In the genomic region with DNA sequence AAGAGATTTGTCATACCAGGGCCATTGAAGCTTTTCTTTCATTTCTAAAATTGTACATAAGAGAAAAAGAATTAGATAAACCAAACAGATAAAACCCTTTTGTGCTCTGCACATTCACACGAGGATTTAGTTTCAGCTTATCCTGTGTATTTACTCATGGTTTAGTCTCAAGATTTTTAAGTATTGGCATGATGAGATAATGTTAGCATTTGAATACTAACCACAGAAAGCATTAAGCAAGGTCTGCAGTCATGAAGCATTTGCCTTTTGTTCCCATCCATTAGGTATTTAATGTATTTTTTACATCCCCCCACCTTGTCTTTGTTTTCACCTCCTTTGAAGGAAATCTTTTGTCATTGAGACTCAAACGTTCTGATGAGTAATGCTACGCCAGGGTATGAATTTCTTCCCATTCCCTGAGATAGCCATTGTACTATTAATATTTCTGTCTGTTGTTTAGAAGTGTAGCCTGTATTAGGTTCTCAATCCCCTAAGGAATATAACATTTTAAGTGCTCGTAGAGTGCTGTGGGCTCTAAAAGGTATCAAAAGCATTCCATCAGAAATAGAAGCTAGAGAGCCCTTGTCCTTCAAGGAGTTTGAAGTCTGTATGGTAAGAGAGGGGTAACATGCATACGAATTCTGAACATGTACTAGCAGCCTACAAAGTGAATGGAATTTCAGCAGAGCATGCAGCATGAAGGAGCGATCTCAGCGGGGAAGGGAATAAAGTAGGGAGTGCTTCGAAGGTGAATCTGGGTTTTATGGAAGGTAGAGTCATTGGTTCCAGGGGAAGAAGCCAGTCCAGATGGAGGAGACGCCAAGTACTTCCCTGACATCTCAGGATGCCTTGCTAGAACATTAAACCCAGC, we compare ENCODE assay signal across 11 cellular contexts. TPM values are rescaled to one million over a fixed set of nuclear protein-coding genes. Genes with fewer than 3 reads are reported as not detected.
A peak's percentile ranks its signal among the peaks of the same experiment; 100 is the strongest.
DNase-seq lines count a peak whose midpoint lies in the region; ATAC-seq, FAIRE-seq and TF ChIP-seq lines count a peak whose summit lies in the region.
"Had no signal": no experiment of that assay in that cellular context is flagged by ENCODE, and none has a peak within 500 bp of the region (broad histone marks: within the 10 kb centered on the region; RNA-seq: fewer than 3 reads in every experiment).

No MANE protein-coding gene starts in this region.

- SMC1A ChIA-PET in GM12878 (lab: Charles Lee; ENCODE audit: uncharacterized antibody, unreplicated experiment): interaction anchor here (1.8 kb wide), 1 partner anchor 13 kb away, joined by 3 read pairs; no protein-coding TSS in a partner anchor

- DNase-seq in Daoy (ENCODE audit: low read depth) (peak; percentile 65), M059J (ENCODE audit: low read depth) (peak; percentile 88), GM12878 (ENCODE audit: low read depth, low spot score) (no peak), mesothelial cell of epicardium (ENCODE audit: low spot score in 2 of 2, unreplicated experiment in 2 of 2) (no peak), CD1c-positive myeloid dendritic cell (ENCODE audit: extremely low spot score) (no peak)
- no peak for DNase-seq in stimulated activated CD4-positive, alpha-beta T cell treated with anti-CD3 and anti-CD28 coated beads, Interleukin-12 subunit alpha, Interleukin-12 subunit beta, amount 100 ng/mL, for 4 hours
- DNase-seq: effector CD4-positive, alpha-beta T cell had no signal

- no peak for ATAC-seq in GM12878
- ATAC-seq in GM18517 (IDR thresholded peaks at IDR 0.05; ENCODE audit: unreplicated experiment): no peak
- no peak for ATAC-seq in HG03280 (IDR thresholded peaks at IDR 0.05; ENCODE audit: unreplicated experiment)

- H3K4me3 Mint-ChIP-seq in mesothelial cell of epicardium: no peak overlapping the region
- H3K4me3 Mint-ChIP-seq: IgD-negative memory B cell had no signal

- CTCF ChIA-PET in GM12878 (lab: Yijun Ruan, JAX): no interaction called here

- no peaks in the 10 kb centered on the region for H3K27me3 Mint-ChIP-seq in mesothelial cell of epicardium (ENCODE audit: low read depth)
- H3K27me3 Mint-ChIP-seq: IgD-negative memory B cell had no signal

- no peaks in the 10 kb centered on the region for H3K36me3 Mint-ChIP-seq in mesothelial cell of epicardium

- RAD21 ChIA-PET in GM12878 (lab: Charles Lee; ENCODE audit: unreplicated experiment): no interaction called here

- intact Hi-C loops in GM12878 (cut with micrococcal nuclease; ENCODE audit: unreplicated experiment): no loop called here

- BruUV-seq in GM12878 (replicated peaks; lab: Mats Ljungman, UMichigan): no TSS peak

- peaks cover 30% of the 10 kb centered on the region for H3K4me1 Mint-ChIP-seq in mesothelial cell of epicardium

- in situ Hi-C loops in GM12878 (cut with MboI): no loop called here

- peaks cover 9% of the 10 kb centered on the region for H3K9me3 Mint-ChIP-seq in mesothelial cell of epicardium

- H4K20me1 ChIP-seq in GM12878 (ENCODE audit: control insufficient read depth, insufficient read depth): no peaks in the 10 kb centered on the region

- no peak overlapping the region; the same call in 1 of the 2 replicates for H2AFZ ChIP-seq in GM12878 (ENCODE audit: control insufficient read depth, low read depth, low read length)

- no peak for TF ChIP-seq CTCF in GM12878 (IDR thresholded peaks at IDR 0.05 in 2 of 3, conservative IDR thresholded peaks at IDR 0.05 in 1 of 3; ENCODE audit: control insufficient read depth in 2 of 3, extremely low read depth in 1 of 3, insufficient read depth in 1 of 3, low read depth in 3 of 3, low read length in 3 of 3)
- TF ChIP-seq CTCF in mesothelial cell of epicardium (IDR thresholded peaks at IDR 0.05; ENCODE audit: unreplicated experiment): no peak

- peak overlapping the region; percentile 53 for H3K27ac Mint-ChIP-seq in mesothelial cell of epicardium
- H3K27ac Mint-ChIP-seq: IgD-negative memory B cell had no signal

- TF ChIP-seq POLR2A in GM12878 (IDR thresholded peaks at IDR 0.05; ENCODE audit: low read depth, low read length): no peak

- no peak for FAIRE-seq in GM12878 (lab: Jason Lieb, UNC)

- no peaks in the 10 kb centered on the region; the same call in 2 of the 3 replicates for H3K9me3 ChIP-seq in GM12878 (replicated peaks; ENCODE audit: control insufficient read depth, insufficient read depth, low read length)
- H3K9me3 ChIP-seq: SJCRH30 had no signal

- WGBS in GM12878 (ENCODE audit: insufficient coverage, insufficient replicate concordance, low lambda C conversion rate, missing lambda C conversion rate): 62% methylated on average over 9 of the region's 9 CpGs

- H3K27me3 ChIP-seq in GM12878 (replicated peaks in 1 of 2; ENCODE audit: control insufficient read depth in 2 of 2, insufficient read depth in 2 of 2, low read length in 1 of 2): no peaks in the 10 kb centered on the region
- H3K27me3 ChIP-seq: SJCRH30 had no signal

- no peak for TF ChIP-seq RAD21 in GM12878 (IDR thresholded peaks at IDR 0.05; ENCODE audit: insufficient read depth, low read depth, low read length)

- peaks cover 11% of the 10 kb centered on the region for H3K4me1 ChIP-seq in GM12878 (ENCODE audit: control insufficient read depth, insufficient read depth, low read length)

- no peak overlapping the region for H3K27ac ChIP-seq in GM12878 (ENCODE audit: control insufficient read depth, insufficient read depth)
- H3K27ac ChIP-seq: SJCRH30 had no signal

- no peaks in the 10 kb centered on the region for H3K79me2 ChIP-seq in GM12878 (ENCODE audit: control insufficient read depth, insufficient read depth, low read length)

- no peak overlapping the region for H3K4me2 ChIP-seq in GM12878 (ENCODE audit: control insufficient read depth, insufficient read depth)

- H3K36me3 ChIP-seq in GM12878 (ENCODE audit: control insufficient read depth in 2 of 2, insufficient read depth in 2 of 2, low read length in 1 of 2): no peaks in the 10 kb centered on the region
- H3K36me3 ChIP-seq: SJCRH30 had no signal

- TF ChIP-seq EP300 in GM12878 (IDR thresholded peaks at IDR 0.05; ENCODE audit: borderline replicate concordance in 1 of 2, control insufficient read depth in 1 of 2, low read depth in 2 of 2, low read length in 2 of 2): no peak

- no peak overlapping the region for H3K4me3 ChIP-seq in GM12878
- H3K4me3 ChIP-seq: SJCRH30 had no signal

- H3K9ac ChIP-seq in GM12878 (ENCODE audit: control insufficient read depth, insufficient read depth, low read length): no peak overlapping the region

- POLR2A ChIA-PET in GM12878 (lab: Charles Lee): interaction anchor here (0.6 to 0.9 kb wide), 2 partner anchors 11 to 16 kb away, joined by 3 to 4 read pairs; no protein-coding TSS in a partner anchor

TF ChIP-seq in GM12878, 131 proteins besides CTCF, POLR2A, EP300 and RAD21:
- TF ChIP-seq EZH2 (IDR thresholded peaks at IDR 0.05; ENCODE audit: borderline replicate concordance, control insufficient read depth, low read depth, low read length): no peak
- peak; percentile 79 for TF ChIP-seq RUNX3 (IDR thresholded peaks at IDR 0.05; ENCODE audit: low read length)
TF ChIP-seq in GM12878: peak in this region for 1.

RNA-seq across cellular contexts. Expression of a gene that starts 22.3 kb away (rescaled TPM):
- total RNA-seq in Daoy (2014; rRNA removed; shearing (Covaris generic)): 12.6 and 16.9 TPM in 2 replicates
- total RNA-seq in M059J (2014; rRNA removed; shearing (Covaris generic)): 17.2 and 48.6 TPM in 2 replicates
- total RNA-seq in GM12878 (2013; cell fraction: nucleolus; rRNA removed): 30.4 and 37.8 TPM in 2 replicates
- total RNA-seq in GM12878 (2014; rRNA removed): 9.3 and 13.6 TPM in 2 replicates
- 8.2 and 8.6 TPM in 2 replicates for total RNA-seq in GM12878 (2014; rRNA removed; fragmentation: Illumina TruSeq; extraction: Trizol)
- 8.4 and 8.8 TPM in 2 replicates for total RNA-seq in GM12878 (2021)
- 4.9 TPM for polyA plus RNA-seq in GM12878 (2011; ENCODE audit: low read depth)
- 15.5 and 16.0 TPM in 2 replicates for polyA plus RNA-seq in GM12878 (2011; rRNA removed)
- 20.6 and 21.9 TPM in 2 replicates for polyA plus RNA-seq in GM12878 (2011; cell fraction: cytosol; rRNA removed)
- 12.0 and 12.6 TPM in 2 replicates for polyA plus RNA-seq in GM12878 (2011; cell fraction: nucleus; rRNA removed)
- polyA plus RNA-seq in GM12878 (2012): 7.9 and 9.7 TPM in 2 replicates
- polyA plus RNA-seq in GM12878 (2014; fragmentation: Illumina TruSeq; extraction: Trizol): 11.4 and 12.7 TPM in 2 replicates
- 1 to 10 TPM; 7.6 to 8.8 TPM for polyA plus RNA-seq in GM12878 (2014; fragmentation: Nextera tagmentation; extraction: Ambion mirVana)
- 10.5 and 12.2 TPM in 2 replicates for polyA plus RNA-seq in GM12878 (2014; rRNA removed)
- 10 to 100 TPM; 12.0 to 13.2 TPM for polyA plus RNA-seq in GM12878 (2016; fragmentation: Nextera tagmentation; extraction: Ambion mirVana)
- polyA minus RNA-seq in GM12878 (2011; rRNA and poly(A)+ RNA removed): 12.2 and 14.3 TPM in 2 replicates
- polyA minus RNA-seq in GM12878 (2011; cell fraction: cytosol; rRNA and poly(A)+ RNA removed): 3.3 and 4.4 TPM in 2 replicates
- polyA minus RNA-seq in GM12878 (2011; cell fraction: nucleus; rRNA and poly(A)+ RNA removed): 9.7 and 13.5 TPM in 2 replicates
- 6.3 to 7.0 TPM (median 6.6 TPM) in 3 replicates for total RNA-seq in mesothelial cell of epicardium

Comparison
In these comparisons a context has a peak if more than half of its experiments do, and no peak if none do; other contexts are left out.
1. DNase-seq: peak in Daoy (single experiment) and M059J (single experiment); none in GM12878 (single experiment), mesothelial cell of epicardium (0 of 2), CD1c-positive myeloid dendritic cell (single experiment) and stimulated activated CD4-positive, alpha-beta T cell treated with anti-CD3 and anti-CD28 coated beads, Interleukin-12 subunit alpha, Interleukin-12 subunit beta, amount 100 ng/mL, for 4 hours (single experiment).